ENCODE assay signal across 36 cellular contexts in genomic region chr4:65340382-65341109, GRCh38.
"Had no signal": no experiment of that assay in that cellular context is flagged by ENCODE, and none has a peak within 500 bp of the region (broad histone marks: within the 10 kb centered on the region; RNA-seq: fewer than 3 reads in every experiment).

No MANE protein-coding gene starts in this region.

- H3K36me3 Mint-ChIP-seq: activated CD4-positive, alpha-beta memory T cell treated with anti-CD3 and anti-CD28 coated beads for 36 hours; activated naive CD4-positive, alpha-beta T cell treated with anti-CD3 and anti-CD28 coated beads, Interleukin-2, amount 10 ng/mL, durations not matched to agents 7 days and 5 days; activated naive CD8-positive, alpha-beta T cell treated with anti-CD3 and anti-CD28 coated beads, Interleukin-2, amount 10 ng/mL, durations not matched to agents 7 days and 5 days; stimulated activated naive B cell treated with anti-CD40 and anti-IgM and Interleukin-4, amounts not matched to agents 10 μg/mL and 1 μg/mL and 100 μg/mL, for 72 hours had no signal

- H3K36me3 ChIP-seq: ascending aorta, gastrocnemius medialis, left ventricle myocardium inferior, pancreas, prostate gland, suprapubic skin, tibial artery, upper lobe of right lung had no signal

- H3K27me3 Mint-ChIP-seq: activated CD4-positive, alpha-beta memory T cell treated with anti-CD3 and anti-CD28 coated beads for 36 hours; activated CD4-positive, alpha-beta T cell treated with anti-CD3 and anti-CD28 coated beads, Interleukin-2, amount 10 ng/mL, durations not matched to agents 24 days and 14 days; activated naive CD4-positive, alpha-beta T cell treated with anti-CD3 and anti-CD28 coated beads, Interleukin-2, amount 10 ng/mL, durations not matched to agents 7 days and 5 days; activated naive CD8-positive, alpha-beta T cell treated with anti-CD3 and anti-CD28 coated beads, Interleukin-2, amount 10 ng/mL, durations not matched to agents 7 days and 5 days; brain; effector memory CD8-positive, alpha-beta T cell; stimulated activated naive B cell treated with anti-CD40 and anti-IgM and Interleukin-4, amounts not matched to agents 10 μg/mL and 1 μg/mL and 100 μg/mL, for 72 hours had no signal

- H3K4me3 ChIP-seq: ascending aorta, coronary artery, dorsolateral prefrontal cortex, gastrocnemius medialis, hepatocyte, left ventricle myocardium inferior, lung, mucosa of descending colon, pancreas, prostate gland, suprapubic skin, tibial artery, upper lobe of right lung had no signal

- ATAC-seq: activated CD4-positive, CD25-positive, alpha-beta regulatory T cell treated with anti-CD3 and anti-CD28 coated beads, Interleukin-2, amount 50 U/mL, for 24 hours; effector memory CD8-positive, alpha-beta T cell; gastrocnemius medialis; mucosa of descending colon; pancreas; sciatic nerve; stimulated activated naive B cell treated with anti-CD40 and anti-IgM and Interleukin-4, amounts not matched to agents 10 μg/mL and 1 μg/mL and 100 μg/mL, for 72 hours; upper lobe of right lung had no signal

- H3K4me1 ChIP-seq: ascending aorta, gastrocnemius medialis, left ventricle myocardium inferior, pancreas, prostate gland, suprapubic skin, tibial artery, upper lobe of right lung had no signal

- H3K27ac Mint-ChIP-seq: activated CD4-positive, alpha-beta memory T cell treated with anti-CD3 and anti-CD28 coated beads for 36 hours; activated CD4-positive, alpha-beta T cell treated with anti-CD3 and anti-CD28 coated beads, Interleukin-2, amount 10 ng/mL, durations not matched to agents 24 days and 14 days; activated naive CD4-positive, alpha-beta T cell treated with anti-CD3 and anti-CD28 coated beads, Interleukin-2, amount 10 ng/mL, durations not matched to agents 7 days and 5 days; activated naive CD8-positive, alpha-beta T cell treated with anti-CD3 and anti-CD28 coated beads, Interleukin-2, amount 10 ng/mL, durations not matched to agents 7 days and 5 days; activated T-helper 1 cell treated with anti-CD3 and anti-CD28 coated beads, Interleukin-12 subunit alpha, Interleukin-12 subunit beta, Interleukin-2, Interleukin-4 antibody, amounts not matched to agents 30 ng/mL and 10 ng/mL and 1 ng/mL, durations not matched to agents 14 hours and 24 hours and 36 hours; effector memory CD8-positive, alpha-beta T cell; nephron progenitor cell; stimulated activated naive B cell treated with anti-CD40 and anti-IgM and Interleukin-4, amounts not matched to agents 10 μg/mL and 1 μg/mL and 100 μg/mL, for 72 hours; T-helper 2 cell treated with Interferon-gamma antibody and Interleukin-4, amounts not matched to agents 5 μg/mL and 100 μg/mL, for 36 hours had no signal

- H3K4me1 Mint-ChIP-seq: activated CD4-positive, alpha-beta T cell treated with anti-CD3 and anti-CD28 coated beads, Interleukin-2, amount 10 ng/mL, durations not matched to agents 24 days and 14 days; activated naive CD4-positive, alpha-beta T cell treated with anti-CD3 and anti-CD28 coated beads, Interleukin-2, amount 10 ng/mL, durations not matched to agents 7 days and 5 days; activated naive CD8-positive, alpha-beta T cell treated with anti-CD3 and anti-CD28 coated beads, Interleukin-2, amount 10 ng/mL, durations not matched to agents 7 days and 5 days; nephron progenitor cell; stimulated activated naive B cell treated with anti-CD40 and anti-IgM and Interleukin-4, amounts not matched to agents 10 μg/mL and 1 μg/mL and 100 μg/mL, for 72 hours had no signal

- H3K4me3 Mint-ChIP-seq: activated CD4-positive, alpha-beta memory T cell treated with anti-CD3 and anti-CD28 coated beads for 36 hours; activated CD4-positive, alpha-beta T cell treated with anti-CD3 and anti-CD28 coated beads, Interleukin-2, amount 10 ng/mL, durations not matched to agents 24 days and 14 days; activated naive CD4-positive, alpha-beta T cell treated with anti-CD3 and anti-CD28 coated beads, Interleukin-2, amount 10 ng/mL, durations not matched to agents 7 days and 5 days; activated naive CD8-positive, alpha-beta T cell treated with anti-CD3 and anti-CD28 coated beads, Interleukin-2, amount 10 ng/mL, durations not matched to agents 7 days and 5 days; activated T-helper 1 cell treated with anti-CD3 and anti-CD28 coated beads, Interleukin-12 subunit alpha, Interleukin-12 subunit beta, Interleukin-2, Interleukin-4 antibody, amounts not matched to agents 30 ng/mL and 10 ng/mL and 1 ng/mL, durations not matched to agents 14 hours and 24 hours and 36 hours; brain; effector memory CD8-positive, alpha-beta T cell; nephron progenitor cell; stimulated activated naive B cell treated with anti-CD40 and anti-IgM and Interleukin-4, amounts not matched to agents 10 μg/mL and 1 μg/mL and 100 μg/mL, for 72 hours; T-helper 2 cell treated with Interferon-gamma antibody and Interleukin-4, amounts not matched to agents 5 μg/mL and 100 μg/mL, for 36 hours had no signal

- H3K4me2 ChIP-seq: hepatocyte had no signal

- H3K27ac ChIP-seq: ascending aorta, coronary artery, dorsolateral prefrontal cortex, gastrocnemius medialis, hepatocyte, left ventricle myocardium inferior, pancreas, prostate gland, suprapubic skin, tibial artery, upper lobe of right lung, VCaP had no signal

- H3K9me3 Mint-ChIP-seq: brain, nephron progenitor cell had no signal

- H3K9me3 ChIP-seq: ascending aorta, gastrocnemius medialis, left ventricle myocardium inferior, mucosa of descending colon, pancreas, prostate gland, suprapubic skin, tibial artery, upper lobe of right lung had no signal

- H2AFZ ChIP-seq: hepatocyte had no signal

- DNase-seq: activated CD4-positive, alpha-beta memory T cell treated with anti-CD3 and anti-CD28 coated beads for 36 hours; activated CD4-positive, alpha-beta T cell treated with anti-CD3 and anti-CD28 coated beads, Interleukin-2, amount 10 ng/mL, durations not matched to agents 24 days and 14 days; activated CD8-positive, alpha-beta memory T cell treated with anti-CD3 and anti-CD28 coated beads, Interleukin-2, amount 50 U/mL, for 4 hours; activated effector memory CD4-positive, alpha-beta T cell treated with anti-CD3 and anti-CD28 coated beads, Interleukin-2, amount 50 U/mL, for 16 hours; activated naive CD4-positive, alpha-beta T cell treated with anti-CD3 and anti-CD28 coated beads, Interleukin-2, amount 10 ng/mL, durations not matched to agents 7 days and 5 days; activated naive CD8-positive, alpha-beta T cell treated with anti-CD3 and anti-CD28 coated beads, Interleukin-2, amount 10 ng/mL, durations not matched to agents 7 days and 5 days; activated T-cell treated with anti-CD3 and anti-CD28 coated beads, Interleukin-2, amount 50 U/mL, for 1 hour; dorsolateral prefrontal cortex; effector memory CD8-positive, alpha-beta T cell; erythroblast; gastrocnemius medialis; islet precursor cell; left ventricle myocardium inferior; mucosa of descending colon; nephron progenitor cell; nucleus accumbens; pancreas; retina; small intestine; stimulated activated CD4-positive, alpha-beta T cell treated with anti-CD3 and anti-CD28 coated beads, Interleukin-4, amount 100 ng/mL, for 4 hours; stimulated activated CD8-positive, alpha-beta memory T cell treated with anti-CD3 and anti-CD28 coated beads, Interleukin-4, amount 100 ng/mL, for 48 hours; stimulated activated naive B cell treated with anti-CD40 and anti-IgM and Interleukin-4, amounts not matched to agents 10 μg/mL and 1 μg/mL and 100 μg/mL, for 72 hours; tibial artery; upper lobe of right lung had no signal

- H3K79me2 ChIP-seq: hepatocyte had no signal

- H3K27me3 ChIP-seq: ascending aorta, dorsolateral prefrontal cortex, gastrocnemius medialis, hepatocyte, pancreas, suprapubic skin, tibial artery, upper lobe of right lung had no signal
